Comparison of ENCODE assay signal across 12 cellular contexts in the genomic region with DNA sequence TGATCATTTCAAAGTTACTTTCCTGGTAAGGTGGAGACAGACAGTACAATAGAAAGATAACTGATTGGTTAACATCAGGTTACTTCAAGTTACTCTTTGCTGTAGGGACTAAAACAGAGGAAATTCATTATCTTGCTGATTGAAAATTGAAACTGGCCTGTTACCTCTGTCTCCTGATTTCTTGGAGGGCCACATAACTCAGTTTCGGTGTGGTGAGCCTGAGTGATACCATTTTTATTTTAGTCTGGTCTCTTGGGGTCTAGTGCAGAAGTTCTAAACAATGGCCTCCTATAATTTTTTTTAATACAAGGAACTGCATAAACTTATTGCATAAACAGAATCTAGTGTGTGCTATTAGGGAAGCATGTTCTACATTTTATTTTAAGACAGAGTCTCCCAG. TPM values are rescaled to one million over a fixed set of nuclear protein-coding genes. Genes with fewer than 3 reads are reported as not detected.
A peak's percentile ranks its signal among the peaks of the same experiment; 100 is the strongest.
DNase-seq lines count a peak whose midpoint lies in the region; ATAC-seq and TF ChIP-seq lines count a peak whose summit lies in the region.
"Had no signal": no experiment of that assay in that cellular context is flagged by ENCODE, and none has a peak within 500 bp of the region (broad histone marks: within the 10 kb centered on the region; RNA-seq: fewer than 3 reads in every experiment).

No MANE protein-coding gene starts in this region.

- peaks cover 52% of the 10 kb centered on the region for H3K4me1 Mint-ChIP-seq in activated T-cell treated with anti-CD3 and anti-CD28 coated beads, Interleukin-2, amount 50 U/mL, for 72 hours (ENCODE audit: low read depth)

- H3K27me3 ChIP-seq in SU-DHL-6 (ENCODE audit: low read length) (no peaks in the 10 kb centered on the region), hepatocyte (no peaks in the 10 kb centered on the region), transverse colon (no peaks in the 10 kb centered on the region)
- H3K27me3 ChIP-seq: dorsolateral prefrontal cortex, tibial nerve had no signal

- H3K4me3 ChIP-seq in SU-DHL-6 (ENCODE audit: insufficient read depth, low read length, poor library complexity, severe bottlenecking) = no peak overlapping the region
- H3K4me3 ChIP-seq in hepatocyte = no peak overlapping the region
- H3K4me3 ChIP-seq in transverse colon = peak overlapping the region in 2 of 4 donors; percentile 75 to 87

- ATAC-seq in activated T-cell treated with anti-CD3 and anti-CD28 coated beads, Interleukin-2, amount 50 U/mL, for 72 hours (replicated peaks in 1 of 2) = no peak
- ATAC-seq in HG03432 (IDR thresholded peaks at IDR 0.05; ENCODE audit: unreplicated experiment) = no peak

- H3F3A ChIP-seq in SU-DHL-6 (ENCODE audit: insufficient read depth) = no peaks in the 10 kb centered on the region; the same call in 1 of the 2 replicates

- H3K79me2 ChIP-seq in SU-DHL-6 (ENCODE audit: insufficient read depth, low read length) (peaks cover 28% of the 10 kb centered on the region), hepatocyte (peaks cover 31% of the 10 kb centered on the region)

- H3K36me3 ChIP-seq in SU-DHL-6 (ENCODE audit: low read length) (peaks cover 12% of the 10 kb centered on the region), hepatocyte (replicated peaks; ENCODE audit: insufficient read depth, low read depth) (no peaks in the 10 kb centered on the region), transverse colon (no peaks in the 10 kb centered on the region)

- TF ChIP-seq POLR2A in transverse colon (IDR thresholded peaks at IDR 0.05) = no peak

- no peaks in the 10 kb centered on the region for H4K20me1 ChIP-seq in SU-DHL-6 (ENCODE audit: low read depth, low read length)
- H4K20me1 ChIP-seq in hepatocyte (ENCODE audit: insufficient read depth, poor library complexity, severe bottlenecking) = no peaks in the 10 kb centered on the region

- H3K9me3 ChIP-seq in SU-DHL-6 (ENCODE audit: insufficient read depth, low read length) (no peaks in the 10 kb centered on the region), hepatocyte (ENCODE audit: low read depth) (no peaks in the 10 kb centered on the region), transverse colon (no peaks in the 10 kb centered on the region)
- H3K9me3 ChIP-seq: tibial nerve had no signal

- H3K4me2 ChIP-seq in SU-DHL-6 (ENCODE audit: low read depth, low read length, poor library complexity, severe bottlenecking) (peak overlapping the region; percentile 82), hepatocyte (peak overlapping the region; percentile 76)

- no peak overlapping the region for H2AFZ ChIP-seq in SU-DHL-6 (ENCODE audit: low read depth, low read length, severe bottlenecking)
- peak overlapping the region; percentile 86 for H2AFZ ChIP-seq in hepatocyte

- H3K9ac ChIP-seq in SU-DHL-6 (ENCODE audit: low read length) = no peak overlapping the region

- no peaks in the 10 kb centered on the region for H3K9me3 Mint-ChIP-seq in activated T-cell treated with anti-CD3 and anti-CD28 coated beads, Interleukin-2, amount 50 U/mL, for 72 hours

- H3K4me3 Mint-ChIP-seq in activated T-cell treated with anti-CD3 and anti-CD28 coated beads, Interleukin-2, amount 50 U/mL, for 72 hours = peak overlapping the region; percentile 94 to 97

- H3K27ac ChIP-seq in SU-DHL-6 (ENCODE audit: low read depth, low read length) = no peak overlapping the region
- H3K27ac ChIP-seq in hepatocyte = no peak overlapping the region
- H3K27ac ChIP-seq in transverse colon = peak overlapping the region; percentile 92 to 96 (median 94)
- no peak overlapping the region for H3K27ac ChIP-seq in substantia nigra (ENCODE audit: low read depth, low read length, poor library complexity, severe bottlenecking)

- DNase-seq in activated T-cell treated with anti-CD3 and anti-CD28 coated beads, Interleukin-2, amount 50 U/mL, for 72 hours = no peak
- DNase-seq in activated T-cell treated with anti-CD3 and anti-CD28 coated beads, Interleukin-2, amount 50 U/mL, for 48 hours = no peak
- DNase-seq in hepatocyte (ENCODE audit: low spot score) = no peak
- DNase-seq in transverse colon = no peak
- DNase-seq in substantia nigra (lab: John Stamatoyannopoulos, UW) = no peak
- no peak for DNase-seq in retina
- DNase-seq: activated effector memory CD4-positive, alpha-beta T cell treated with anti-CD3 and anti-CD28 coated beads, Interleukin-2, amount 50 U/mL, for 16 hours; dorsolateral prefrontal cortex; NCI-H82 had no signal

- TF ChIP-seq EP300 in transverse colon (IDR thresholded peaks at IDR 0.05; ENCODE audit: low read depth) = no peak

- H3K9me2 ChIP-seq in SU-DHL-6 (replicated peaks; ENCODE audit: insufficient read depth, low read length) (no peaks in the 10 kb centered on the region), hepatocyte (replicated peaks; ENCODE audit: insufficient read depth) (no peaks in the 10 kb centered on the region)

- no peaks in the 10 kb centered on the region for H3K27me3 Mint-ChIP-seq in activated T-cell treated with anti-CD3 and anti-CD28 coated beads, Interleukin-2, amount 50 U/mL, for 72 hours (ENCODE audit: low read depth)

- WGBS in hepatocyte (ENCODE audit: low lambda C conversion rate, missing lambda C conversion rate) = 78% methylated on average over 1 of the region's 1 CpG
- WGBS in transverse colon (ENCODE audit: low coverage in 1 of 2), 2 donors = 74 to 78% methylated on average over 1 of the region's 1 CpG

- peaks cover 5 to 8% of the 10 kb centered on the region in 2 donors for H3K36me3 Mint-ChIP-seq in activated T-cell treated with anti-CD3 and anti-CD28 coated beads, Interleukin-2, amount 50 U/mL, for 72 hours (ENCODE audit: insufficient read depth in 2 of 2)

- peak overlapping the region; percentile 96 for H3K27ac Mint-ChIP-seq in activated T-cell treated with anti-CD3 and anti-CD28 coated beads, Interleukin-2, amount 50 U/mL, for 72 hours

- TF ChIP-seq CTCF in SU-DHL-6 (IDR thresholded peaks at IDR 0.05; ENCODE audit: insufficient read depth, low read length, poor library complexity, severe bottlenecking) (no peak), hepatocyte (IDR thresholded peaks at IDR 0.05; ENCODE audit: poor library complexity) (no peak), transverse colon (IDR thresholded peaks at IDR 0.05) (no peak)

- in situ Hi-C loops in transverse colon (cut with MboI; ENCODE audit: low pct_ligation_motif_present in 1 of 4, low pct_unique_long_range_greater_than_20kb in 1 of 4, low sequenced_read_pairs in 3 of 4) = no loop called here

- H3K4me1 ChIP-seq in hepatocyte (ENCODE audit: insufficient read depth) (peaks cover 23% of the 10 kb centered on the region), transverse colon (peaks cover 7 to 40% (median 32%) of the 10 kb centered on the region in 4 donors)

- intact Hi-C loops in transverse colon (cut with DNase I; ENCODE audit: low total_unique reads) = no loop called here

RNA-seq across cellular contexts. Expression of gene ICE2, which starts 1.2 kb away (rescaled TPM):
- total RNA-seq in activated T-cell treated with anti-CD3 and anti-CD28 coated beads, Interleukin-2, amount 50 U/mL, for 72 hours = 10 to 100 TPM; 81.5 to 91.7 TPM
- total RNA-seq in hepatocyte = 35.4 and 56.3 TPM in 2 replicates
- polyA plus RNA-seq in hepatocyte = 15.8 and 16.5 TPM in 2 replicates
- 10 to 100 TPM; 14.6 to 83.4 (median 26.5) TPM for total RNA-seq in transverse colon

Comparison
In these comparisons a context has a peak if more than half of its experiments do, and no peak if none do; other contexts are left out.
1. H3K27ac ChIP-seq: peak in transverse colon (4 of 4); none in SU-DHL-6 (single experiment), hepatocyte (single experiment) and substantia nigra (single experiment).